Comparison of ENCODE assay signal across 21 cellular contexts in genomic region chr4:47623916-47624554, GRCh38.
DNase-seq lines count a peak whose midpoint lies in the region; ATAC-seq and TF ChIP-seq lines count a peak whose summit lies in the region.
"Had no signal": no experiment of that assay in that cellular context is flagged by ENCODE, and none has a peak within 500 bp of the region (broad histone marks: within the 10 kb centered on the region; RNA-seq: fewer than 3 reads in every experiment).

No MANE protein-coding gene starts in this region.

- peaks cover 4% of the 10 kb centered on the region for H3K9me3 Mint-ChIP-seq in osteocyte (ENCODE audit: unreplicated experiment)
- no peaks in the 10 kb centered on the region for H3K9me3 Mint-ChIP-seq in activated T-cell treated with anti-CD3 and anti-CD28 coated beads, Interleukin-2, amount 50 U/mL, for 72 hours
- H3K9me3 Mint-ChIP-seq: activated CD4-positive, alpha-beta memory T cell treated with anti-CD3 and anti-CD28 coated beads for 36 hours; dendritic cell treated with granulocyte-macrophage colony-stimulating factor and Interleukin-4, amounts not matched to agents 40 ng/mL and 50 ng/mL, for 4 days had no signal

- DNase-seq in ELR (ENCODE audit: low read depth) (peak; percentile 67), SK-N-MC (ENCODE audit: low read depth, low spot score) (peak; percentile 74), fibroblast of peridontal ligament (ENCODE audit: extremely low read depth) (peak; percentile 33), osteocyte (ENCODE audit: extremely low spot score, unreplicated experiment) (no peak), GDM1 (lab: John Stamatoyannopoulos, UW) (no peak), NCI-H2081 (lab: John Stamatoyannopoulos, UW) (no peak)
- DNase-seq in activated T-cell treated with anti-CD3 and anti-CD28 coated beads, Interleukin-2, amount 50 U/mL, for 72 hours, result no peak
- no peak for DNase-seq in effector CD8-positive, alpha-beta T cell (lab: John Stamatoyannopoulos, UW)
- DNase-seq: activated CD4-positive, alpha-beta memory T cell treated with anti-CD3 and anti-CD28 coated beads for 36 hours; activated naive CD4-positive, alpha-beta T cell treated with Interleukin-2 at 50 U/mL for 16 hours; COR-L47; left lung; NCI-H1436; NCI-H2171 treated with DMSO at 0.1 percent for 48 hours; nucleus accumbens; SHP77 treated with DMSO at 0.1 percent for 48 hours; sigmoid colon; stimulated activated naive B cell treated with anti-CD40 and anti-IgM and Interleukin-4, amounts not matched to agents 10 μg/mL and 1 μg/mL and 100 μg/mL, for 72 hours had no signal

- no peaks in the 10 kb centered on the region for H3K9me3 ChIP-seq in SK-N-MC (ENCODE audit: low read depth, low read length)
- H3K9me3 ChIP-seq: ascending aorta, left lung, sigmoid colon had no signal

- peak overlapping the region; percentile 79 for H3K27ac Mint-ChIP-seq in osteocyte (ENCODE audit: unreplicated experiment)
- no peak overlapping the region for H3K27ac Mint-ChIP-seq in activated T-cell treated with anti-CD3 and anti-CD28 coated beads, Interleukin-2, amount 50 U/mL, for 72 hours
- H3K27ac Mint-ChIP-seq: activated CD4-positive, alpha-beta memory T cell treated with anti-CD3 and anti-CD28 coated beads for 36 hours; dendritic cell treated with granulocyte-macrophage colony-stimulating factor and Interleukin-4, amounts not matched to agents 40 ng/mL and 50 ng/mL, for 4 days; stimulated activated naive B cell treated with anti-CD40 and anti-IgM and Interleukin-4, amounts not matched to agents 10 μg/mL and 1 μg/mL and 100 μg/mL, for 72 hours had no signal

- H3K27me3 Mint-ChIP-seq in osteocyte (ENCODE audit: unreplicated experiment), result no peaks in the 10 kb centered on the region
- peaks cover 13% of the 10 kb centered on the region for H3K27me3 Mint-ChIP-seq in activated T-cell treated with anti-CD3 and anti-CD28 coated beads, Interleukin-2, amount 50 U/mL, for 72 hours (ENCODE audit: low read depth)
- H3K27me3 Mint-ChIP-seq: dendritic cell treated with granulocyte-macrophage colony-stimulating factor and Interleukin-4, amounts not matched to agents 40 ng/mL and 50 ng/mL, for 4 days; stimulated activated naive B cell treated with anti-CD40 and anti-IgM and Interleukin-4, amounts not matched to agents 10 μg/mL and 1 μg/mL and 100 μg/mL, for 72 hours had no signal

- no peaks in the 10 kb centered on the region for H3K36me3 ChIP-seq in SK-N-MC (ENCODE audit: insufficient read depth, low read length)
- H3K36me3 ChIP-seq: ascending aorta, left lung, sigmoid colon had no signal

- no peak overlapping the region for H3K4me3 Mint-ChIP-seq in osteocyte (ENCODE audit: unreplicated experiment)
- H3K4me3 Mint-ChIP-seq in activated T-cell treated with anti-CD3 and anti-CD28 coated beads, Interleukin-2, amount 50 U/mL, for 72 hours, result no peak overlapping the region
- H3K4me3 Mint-ChIP-seq: activated CD4-positive, alpha-beta memory T cell treated with anti-CD3 and anti-CD28 coated beads for 36 hours; dendritic cell treated with granulocyte-macrophage colony-stimulating factor and Interleukin-4, amounts not matched to agents 40 ng/mL and 50 ng/mL, for 4 days; stimulated activated naive B cell treated with anti-CD40 and anti-IgM and Interleukin-4, amounts not matched to agents 10 μg/mL and 1 μg/mL and 100 μg/mL, for 72 hours had no signal

- peaks cover 19% of the 10 kb centered on the region for H3K4me1 Mint-ChIP-seq in osteocyte (ENCODE audit: unreplicated experiment)
- H3K4me1 Mint-ChIP-seq in activated T-cell treated with anti-CD3 and anti-CD28 coated beads, Interleukin-2, amount 50 U/mL, for 72 hours (ENCODE audit: low read depth), result no peaks in the 10 kb centered on the region

- peak overlapping the region; percentile 88 for H3K27ac ChIP-seq in SK-N-MC
- H3K27ac ChIP-seq: ascending aorta, left lung, sigmoid colon, VCaP had no signal

- no peak overlapping the region for H3K9ac ChIP-seq in SK-N-MC (ENCODE audit: insufficient read length)

- no peak for TF ChIP-seq CTCF in osteocyte (IDR thresholded peaks at IDR 0.05)

- ATAC-seq in activated T-cell treated with anti-CD3 and anti-CD28 coated beads, Interleukin-2, amount 50 U/mL, for 72 hours (replicated peaks in 1 of 2), result no peak
- ATAC-seq: left lung; stimulated activated naive B cell treated with anti-CD40 and anti-IgM and Interleukin-4, amounts not matched to agents 10 μg/mL and 1 μg/mL and 100 μg/mL, for 72 hours had no signal

- H3K4me3 ChIP-seq in SK-N-MC, result peak overlapping the region; percentile 14; the same call in 1 of the 2 replicates
- H3K4me3 ChIP-seq: ascending aorta, left lung, sigmoid colon had no signal

- H3K36me3 Mint-ChIP-seq in osteocyte (ENCODE audit: unreplicated experiment), result no peaks in the 10 kb centered on the region
- H3K36me3 Mint-ChIP-seq in activated T-cell treated with anti-CD3 and anti-CD28 coated beads, Interleukin-2, amount 50 U/mL, for 72 hours (ENCODE audit: insufficient read depth in 2 of 2), result no peaks in the 10 kb centered on the region
- H3K36me3 Mint-ChIP-seq: activated CD4-positive, alpha-beta memory T cell treated with anti-CD3 and anti-CD28 coated beads for 36 hours had no signal

Comparison
In these comparisons a context has a peak if more than half of its experiments do, and no peak if none do; other contexts are left out.
1. DNase-seq: peak in ELR (single experiment), SK-N-MC (single experiment) and fibroblast of peridontal ligament (single experiment); none in osteocyte (single experiment), activated T-cell treated with anti-CD3 and anti-CD28 coated beads, Interleukin-2, amount 50 U/mL, for 72 hours (0 of 2), GDM1 (single experiment), effector CD8-positive, alpha-beta T cell (single experiment) and NCI-H2081 (0 of 2).